15 cellular contexts compared by ENCODE assay signal in genomic region chr22:26503758-26504157, GRCh38. TPM values are rescaled to one million over a fixed set of nuclear protein-coding genes. Genes with fewer than 3 reads are reported as not detected.
A peak's percentile ranks its signal among the peaks of the same experiment; 100 is the strongest.
DNase-seq lines count a peak whose midpoint lies in the region; ATAC-seq and TF ChIP-seq lines count a peak whose summit lies in the region.
"Had no signal": no experiment of that assay in that cellular context is flagged by ENCODE, and none has a peak within 500 bp of the region (broad histone marks: within the 10 kb centered on the region; RNA-seq: fewer than 3 reads in every experiment).

No MANE protein-coding gene starts in this region.

- no peak overlapping the region for H3K4me3 Mint-ChIP-seq in CD4-positive, alpha-beta T cell
- no peak overlapping the region; a peak in 1 of 5 replicates for H3K4me3 Mint-ChIP-seq in H9
- H3K4me3 Mint-ChIP-seq in immature natural killer cell: peak overlapping the region; percentile 53 to 83 (median 75)
- H3K4me3 Mint-ChIP-seq: nephron had no signal

- H3K9ac ChIP-seq in H9 (ENCODE audit: extremely low read depth, insufficient read length, low read length): no peak overlapping the region

- no peak overlapping the region for H4K91ac ChIP-seq in H9 (ENCODE audit: insufficient read length, low read depth, low read length)

- no peaks in the 10 kb centered on the region for H3K9me3 ChIP-seq in CD4-positive, alpha-beta T cell (ENCODE audit: control insufficient read depth, low read length)
- no peaks in the 10 kb centered on the region for H3K9me3 ChIP-seq in H9 (ENCODE audit: control insufficient read depth, low read depth, low read length)
- H3K9me3 ChIP-seq: sigmoid colon had no signal

- no peak overlapping the region for H2BK20ac ChIP-seq in H9 (ENCODE audit: low read depth, low read length, poor library complexity, severe bottlenecking)

- no peak overlapping the region for H2AK5ac ChIP-seq in H9 (ENCODE audit: insufficient read length, low read length)

- peaks cover 86% of the 10 kb centered on the region for H3K36me3 Mint-ChIP-seq in CD4-positive, alpha-beta T cell (ENCODE audit: low read depth)
- H3K36me3 Mint-ChIP-seq in H9 (ENCODE audit: insufficient read depth in 1 of 3, low read depth in 3 of 3) (peaks cover 52 to 82% (median 71%) of the 10 kb centered on the region in 3 experiments), immature natural killer cell (peaks cover 29 to 60% (median 42%) of the 10 kb centered on the region in 3 donors)
- peaks cover 25 to 33% of the 10 kb centered on the region in 2 donors for H3K36me3 Mint-ChIP-seq in activated naive CD4-positive, alpha-beta T cell treated with anti-CD3 and anti-CD28 coated beads, Interleukin-2, amount 50 U/mL, for 72 hours

- intact Hi-C loops in CD4-positive, alpha-beta T cell (cut with DNase I, micrococcal nuclease): loop anchor here in 1 of 2 experiments (1.0 kb wide), 1 partner anchor 162 kb away; no protein-coding TSS in a partner anchor

- no CpG with 5 or more reads among the region's 1 CpG for WGBS in H9 (ENCODE audit: extremely low coverage, insufficient read length, low lambda C conversion rate)

- H4K8ac ChIP-seq in H9 (replicated peaks; ENCODE audit: insufficient read length, low read depth, low read length): no peak overlapping the region

- no peak overlapping the region for H2BK120ac ChIP-seq in H9 (ENCODE audit: low read depth, low read length, poor library complexity, severe bottlenecking)

- ATAC-seq in CD4-positive, alpha-beta T cell (ENCODE audit: poor library complexity): no peak
- ATAC-seq in activated naive CD4-positive, alpha-beta T cell treated with anti-CD3 and anti-CD28 coated beads, Interleukin-2, amount 50 U/mL, for 72 hours: no peak
- ATAC-seq in HG02759 (IDR thresholded peaks at IDR 0.05; ENCODE audit: unreplicated experiment) (no peak), HG02981 (IDR thresholded peaks at IDR 0.05; ENCODE audit: unreplicated experiment) (no peak)

- peak overlapping the region; percentile 78 for H3K27ac Mint-ChIP-seq in CD4-positive, alpha-beta T cell
- peak overlapping the region; percentile 86 to 88 (median 87); a peak in 3 of 7 replicates for H3K27ac Mint-ChIP-seq in H9
- peak overlapping the region; percentile 85 to 94 for H3K27ac Mint-ChIP-seq in activated naive CD4-positive, alpha-beta T cell treated with anti-CD3 and anti-CD28 coated beads, Interleukin-2, amount 50 U/mL, for 72 hours
- peak overlapping the region; percentile 84 to 93 (median 90) for H3K27ac Mint-ChIP-seq in immature natural killer cell

- TF ChIP-seq CTCF in CD4-positive, alpha-beta T cell (IDR thresholded peaks at IDR 0.05): no peak
- TF ChIP-seq CTCF in H9 (conservative IDR thresholded peaks at IDR 0.05): no peak

- no peaks in the 10 kb centered on the region for H3K27me3 ChIP-seq in CD4-positive, alpha-beta T cell (ENCODE audit: control insufficient read depth, insufficient read depth, low read length)
- H3K27me3 ChIP-seq in H9 (ENCODE audit: insufficient read depth, low read length): peaks cover 2% of the 10 kb centered on the region; the same call in 1 of the 2 replicates
- H3K27me3 ChIP-seq: sigmoid colon had no signal

- H3K4me2 ChIP-seq in H9 (ENCODE audit: insufficient read depth, insufficient read length, low read length): no peak overlapping the region

- no peaks in the 10 kb centered on the region for H4K20me1 ChIP-seq in H9 (ENCODE audit: control insufficient read depth, insufficient read depth, insufficient read length)

- no peak overlapping the region for H2BK12ac ChIP-seq in H9 (ENCODE audit: insufficient read length, low read depth, low read length)

- H3T11ph ChIP-seq in H9 (ENCODE audit: low read length): no peak overlapping the region

- no peak overlapping the region for H3K14ac ChIP-seq in H9 (ENCODE audit: insufficient read depth, low read length)

- H3K18ac ChIP-seq in H9 (ENCODE audit: insufficient read length, low read depth, low read length): no peak overlapping the region

- no peak overlapping the region for H3K4ac ChIP-seq in H9 (ENCODE audit: low read depth, low read length)

- DNase-seq in CD4-positive, alpha-beta T cell: no peak
- DNase-seq in H9 (no peak), immature natural killer cell (no peak), HuH-7 (ENCODE audit: low spot score) (no peak), DMS 273 treated with DMSO at 0.1 percent for 48 hours (lab: John Stamatoyannopoulos, UW) (no peak)
- no peak for DNase-seq in activated naive CD4-positive, alpha-beta T cell treated with anti-CD3 and anti-CD28 coated beads, Interleukin-2, amount 50 U/mL, for 72 hours (ENCODE audit: low spot score in 2 of 2)
- DNase-seq: kidney glomerular epithelial cell, NCI-H187 treated with DMSO at 0.1 percent for 48 hours, NCI-H69, SIG-M5, sigmoid colon had no signal

- no peaks in the 10 kb centered on the region for H3K79me1 ChIP-seq in H9 (ENCODE audit: insufficient read depth, low read depth, low read length, poor library complexity, severe bottlenecking)

- no peak overlapping the region for H3K23ac ChIP-seq in H9 (ENCODE audit: insufficient read length, low read depth, low read length)

- POLR2A ChIA-PET in CD4-positive, alpha-beta T cell (lab: Charles Lee): interaction anchor here (0.6 to 2.4 kb wide), 3 partner anchors 9 to 1313 kb away, joined by 4 to 29 read pairs (median 10); partner anchors contain the start of genes HPS4, SRRD and TFIP11

- H3K56ac ChIP-seq in H9 (ENCODE audit: insufficient read length, low read depth, low read length): no peak overlapping the region

- H3K27ac ChIP-seq in CD4-positive, alpha-beta T cell (ENCODE audit: low read depth, low read length): no peak overlapping the region
- no peak overlapping the region for H3K27ac ChIP-seq in H9 (ENCODE audit: insufficient read length, low read depth, low read length)
- H3K27ac ChIP-seq: C4-2B, sigmoid colon had no signal

- H3K4me1 Mint-ChIP-seq in CD4-positive, alpha-beta T cell (ENCODE audit: low read depth): peaks cover 21% of the 10 kb centered on the region
- H3K4me1 Mint-ChIP-seq in H9: peaks cover 7 to 9% of the 10 kb centered on the region in 2 experiments
- peaks cover 35% of the 10 kb centered on the region in 2 donors for H3K4me1 Mint-ChIP-seq in immature natural killer cell
- H3K4me1 Mint-ChIP-seq: nephron had no signal

- H3K79me2 ChIP-seq in H9 (ENCODE audit: insufficient read depth, low read length): peaks cover 2% of the 10 kb centered on the region; the same call in 1 of the 2 replicates

- no peak overlapping the region for H2AFZ ChIP-seq in H9 (ENCODE audit: low read length)

- no peaks in the 10 kb centered on the region for H3K9me3 Mint-ChIP-seq in CD4-positive, alpha-beta T cell
- no peaks in the 10 kb centered on the region; a peak in 1 of 5 replicates for H3K9me3 Mint-ChIP-seq in H9
- H3K9me3 Mint-ChIP-seq in activated naive CD4-positive, alpha-beta T cell treated with anti-CD3 and anti-CD28 coated beads, Interleukin-2, amount 50 U/mL, for 72 hours: no peaks in the 10 kb centered on the region
- no peaks in the 10 kb centered on the region for H3K9me3 Mint-ChIP-seq in immature natural killer cell
- H3K9me3 Mint-ChIP-seq: nephron had no signal

- CTCF ChIA-PET in CD4-positive, alpha-beta T cell (lab: Charles Lee): interaction anchor here (1.0 to 1.7 kb wide), 7 partner anchors 9 to 162 kb away, joined by 3 to 7 read pairs (median 5); partner anchors contain the start of gene TFIP11

- H2BK5ac ChIP-seq in H9 (ENCODE audit: insufficient read length, low read length): no peak overlapping the region

- H2BK15ac ChIP-seq in H9 (ENCODE audit: low read depth, low read length): no peak overlapping the region

- 0 out of 2 replicates have a peak, but pooled peaks cover 4% of the 10 kb centered on the region for H3K4me1 ChIP-seq in H9 (ENCODE audit: insufficient read depth, low read length)
- H3K4me1 ChIP-seq: sigmoid colon had no signal

- no peaks in the 10 kb centered on the region for H3K27me3 Mint-ChIP-seq in CD4-positive, alpha-beta T cell
- no peaks in the 10 kb centered on the region for H3K27me3 Mint-ChIP-seq in H9 (ENCODE audit: low read depth)
- peaks cover 2 to 4% (median 3%) of the 10 kb centered on the region in 3 donors for H3K27me3 Mint-ChIP-seq in immature natural killer cell (ENCODE audit: low read depth in 3 of 3)

- no peak overlapping the region for H4K5ac ChIP-seq in H9 (ENCODE audit: insufficient read length, low read depth, low read length)

- H3K23me2 ChIP-seq in H9 (ENCODE audit: insufficient read length, low read depth, low read length, poor library complexity, severe bottlenecking): no peaks in the 10 kb centered on the region

RNA-seq across cellular contexts. Expression of gene TFIP11, which starts 8.5 kb away (rescaled TPM):
- total RNA-seq in CD4-positive, alpha-beta T cell: 100 to 1,000 TPM; 111 TPM
- 36.4 and 37.7 TPM in 2 replicates for total RNA-seq in H9 (2021)
- total RNA-seq in activated naive CD4-positive, alpha-beta T cell treated with anti-CD3 and anti-CD28 coated beads, Interleukin-2, amount 50 U/mL, for 72 hours: 10 to 100 TPM; 45.5 to 49.3 TPM
- polyA plus RNA-seq in immature natural killer cell: 10 to 100 TPM; 16.3 to 59.9 (median 18.0) TPM

RNA-seq across cellular contexts. Expression of gene SRRD, which starts 20.1 kb away (rescaled TPM):
- 10 to 100 TPM; 25.8 to 27.2 TPM for total RNA-seq in CD4-positive, alpha-beta T cell
- 32.2 and 36.0 TPM in 2 replicates for total RNA-seq in H9 (2021)
- total RNA-seq in activated naive CD4-positive, alpha-beta T cell treated with anti-CD3 and anti-CD28 coated beads, Interleukin-2, amount 50 U/mL, for 72 hours: 10 to 100 TPM; 18.6 to 27.4 TPM
- polyA plus RNA-seq in immature natural killer cell: 10 to 100 TPM; 17.5 to 34.3 (median 27.6) TPM

RNA-seq across cellular contexts. Expression of gene HPS4, which starts 20.2 kb away (rescaled TPM):
- 10 to 100 TPM; 61.6 to 67.0 TPM for total RNA-seq in CD4-positive, alpha-beta T cell
- 24.4 and 26.2 TPM in 2 replicates for total RNA-seq in H9 (2021)
- 10 to 100 TPM; 51.3 to 62.6 TPM for total RNA-seq in activated naive CD4-positive, alpha-beta T cell treated with anti-CD3 and anti-CD28 coated beads, Interleukin-2, amount 50 U/mL, for 72 hours
- polyA plus RNA-seq in immature natural killer cell: 10 to 100 TPM in 1 of 3 donors, 1 to 10 TPM in 2; 5.0 to 13.3 (median 8.2) TPM

Comparison
In these comparisons a context has a peak if more than half of its experiments do, and no peak if none do; other contexts are left out.
1. H3K4me3 Mint-ChIP-seq: peak in immature natural killer cell (5 of 5); none in CD4-positive, alpha-beta T cell (single experiment) and H9 (0 of 2).
2. Peak in every context shown above with its lines, with median percentiles within 50 percentile points of each other: H3K27ac Mint-ChIP-seq.